In genomic region chr2:241563981-241564595, GRCh38 we compare ENCODE assay signal across 1 cellular context.
TF ChIP-seq lines count a peak whose summit lies in the region.

No MANE protein-coding gene starts in this region.

TF ChIP-seq in WTC11, 78 proteins besides CTCF, POLR2A, EP300 and RAD21 (continued from another document):
- TF ChIP-seq PRDM15 (CRISPR knock-in tag; IDR thresholded peaks at IDR 0.05) = peak; percentile 82
